Comparison of ENCODE assay signal across 16 cellular contexts in the genomic region with DNA sequence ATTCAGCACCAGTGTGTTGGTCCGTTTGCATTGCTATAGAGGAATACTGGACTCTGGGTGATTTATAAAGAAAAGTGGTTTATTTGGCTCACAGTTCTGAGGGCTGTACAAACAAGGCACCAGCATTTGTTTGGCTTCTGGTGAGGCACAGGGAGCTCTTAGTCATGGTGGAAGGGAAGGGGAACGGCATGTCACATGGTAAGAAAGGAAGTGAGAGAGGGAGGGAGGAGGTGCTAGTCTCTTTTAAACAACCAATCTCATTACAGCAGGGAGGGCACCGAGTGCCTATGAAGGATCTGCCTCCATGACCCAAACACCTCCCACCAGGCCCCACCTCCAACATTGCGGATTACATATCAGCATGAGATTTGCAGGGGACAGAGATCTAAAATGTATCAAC.
DNase-seq lines count a peak whose midpoint lies in the region; ATAC-seq and TF ChIP-seq lines count a peak whose summit lies in the region.
"Had no signal": no experiment of that assay in that cellular context is flagged by ENCODE, and none has a peak within 500 bp of the region (broad histone marks: within the 10 kb centered on the region; RNA-seq: fewer than 3 reads in every experiment).

No MANE protein-coding gene starts in this region.

- CTCF ChIA-PET in mammary epithelial cell (lab: Charles Lee; ENCODE audit: low non-redundant PET) = no interaction called here

- intact Hi-C loops in mammary epithelial cell (cut with micrococcal nuclease) = no loop called here

- no TSS peak for BruUV-seq in mammary epithelial cell (replicated peaks; lab: Mats Ljungman, UMichigan)

- H3K36me3 Mint-ChIP-seq in stimulated activated effector memory CD8-positive, alpha-beta T cell treated with anti-CD3 and anti-CD28 coated beads, Interleukin-12 subunit alpha, Interleukin-12 subunit beta, amount 100 ng/mL, for 72 hours = no peaks in the 10 kb centered on the region
- H3K36me3 Mint-ChIP-seq: type B pancreatic cell had no signal

- peak overlapping the region; percentile 94 for H3K27ac ChIP-seq in mammary epithelial cell (ENCODE audit: insufficient read depth, low read depth, low read length)
- H3K27ac ChIP-seq: colonic mucosa had no signal

- H3K27me3 ChIP-seq in mammary epithelial cell (ENCODE audit: insufficient read depth, low read length) = no peaks in the 10 kb centered on the region
- H3K27me3 ChIP-seq: colonic mucosa had no signal

- H3K4me2 ChIP-seq in mammary epithelial cell (ENCODE audit: insufficient read depth, low read depth, low read length) = no peak overlapping the region

- H3K4me1 Mint-ChIP-seq in stimulated activated effector memory CD8-positive, alpha-beta T cell treated with anti-CD3 and anti-CD28 coated beads, Interleukin-12 subunit alpha, Interleukin-12 subunit beta, amount 100 ng/mL, for 72 hours = peaks cover 24% of the 10 kb centered on the region

- no peak for TF ChIP-seq CTCF in mammary epithelial cell (conservative IDR thresholded peaks at IDR 0.05 in 1 of 2, IDR thresholded peaks at IDR 0.05 in 1 of 2; ENCODE audit: extremely low read depth in 1 of 2, insufficient read depth in 1 of 2, low read depth in 1 of 2, low read length in 2 of 2)

- H3K9me3 ChIP-seq in mammary epithelial cell (replicated peaks; ENCODE audit: insufficient read depth, low read length) = no peaks in the 10 kb centered on the region
- H3K9me3 ChIP-seq: colonic mucosa had no signal

- DNase-seq in NCI-H82 (lab: John Stamatoyannopoulos, UW) (peak; percentile 55), NCI-H82 treated with DMSO at 0.1 percent for 48 hours (lab: John Stamatoyannopoulos, UW; ENCODE audit: unreplicated experiment) (no peak), NCI-H146 (lab: John Stamatoyannopoulos, UW) (peak; percentile 91), mammary epithelial cell (peak; percentile 67), hepatic stellate cell (ENCODE audit: low spot score) (no peak)
- no peak for DNase-seq in stimulated activated effector memory CD8-positive, alpha-beta T cell treated with anti-CD3 and anti-CD28 coated beads, Interleukin-12 subunit alpha, Interleukin-12 subunit beta, amount 100 ng/mL, for 72 hours (ENCODE audit: low spot score in 2 of 2)
- no peak for DNase-seq in stimulated activated CD4-positive, alpha-beta T cell treated with anti-CD3 and anti-CD28 coated beads, Interleukin-4, amount 100 ng/mL, for 4 hours
- DNase-seq: activated CD4-positive, CD25-positive, alpha-beta regulatory T cell; activated effector memory CD4-positive, alpha-beta T cell treated with Interleukin-2 at 50 U/mL for 16 hours; colonic mucosa; glutamatergic neuron; NCI-H1092 had no signal

- H3K36me3 ChIP-seq in mammary epithelial cell (ENCODE audit: insufficient read depth, low read length) = no peaks in the 10 kb centered on the region
- H3K36me3 ChIP-seq: colonic mucosa had no signal

- peak; percentile 57 for ATAC-seq in stimulated activated effector memory CD8-positive, alpha-beta T cell treated with anti-CD3 and anti-CD28 coated beads, Interleukin-12 subunit alpha, Interleukin-12 subunit beta, amount 100 ng/mL, for 72 hours
- ATAC-seq in GM21360 (IDR thresholded peaks at IDR 0.05; ENCODE audit: unreplicated experiment) = no peak
- ATAC-seq: Panc1 had no signal

- peaks cover 65% of the 10 kb centered on the region for H3K4me1 ChIP-seq in mammary epithelial cell (ENCODE audit: insufficient read depth, low read length)
- H3K4me1 ChIP-seq: colonic mucosa had no signal

- H4K20me1 ChIP-seq in mammary epithelial cell (ENCODE audit: insufficient read depth, low read length) = no peaks in the 10 kb centered on the region

- no peak overlapping the region for H3K27ac Mint-ChIP-seq in stimulated activated effector memory CD8-positive, alpha-beta T cell treated with anti-CD3 and anti-CD28 coated beads, Interleukin-12 subunit alpha, Interleukin-12 subunit beta, amount 100 ng/mL, for 72 hours
- H3K27ac Mint-ChIP-seq: type B pancreatic cell had no signal

- dilution Hi-C loops in mammary epithelial cell (cut with HindIII; ENCODE audit: low sequenced_read_pairs) = no loop called here

- H3K79me2 ChIP-seq in mammary epithelial cell (ENCODE audit: insufficient read depth, low read length) = no peaks in the 10 kb centered on the region

- H3K9me3 Mint-ChIP-seq in stimulated activated effector memory CD8-positive, alpha-beta T cell treated with anti-CD3 and anti-CD28 coated beads, Interleukin-12 subunit alpha, Interleukin-12 subunit beta, amount 100 ng/mL, for 72 hours = peaks cover 2% of the 10 kb centered on the region

- H3K4me3 ChIP-seq in mammary epithelial cell (replicated peaks in 1 of 3; ENCODE audit: insufficient read depth in 1 of 3, low read depth in 2 of 3, low read length in 3 of 3) = no peak overlapping the region
- H3K4me3 ChIP-seq: colonic mucosa, lung had no signal

- H2AFZ ChIP-seq in mammary epithelial cell (ENCODE audit: low read depth, low read length) = peak overlapping the region; percentile 12

- in situ Hi-C loops in mammary epithelial cell (cut with MboI; ENCODE audit: low sequenced_read_pairs in 2 of 2) = no loop called here

- no peak overlapping the region for H3K4me3 Mint-ChIP-seq in stimulated activated effector memory CD8-positive, alpha-beta T cell treated with anti-CD3 and anti-CD28 coated beads, Interleukin-12 subunit alpha, Interleukin-12 subunit beta, amount 100 ng/mL, for 72 hours
- H3K4me3 Mint-ChIP-seq: type B pancreatic cell had no signal

- no peak overlapping the region for H3K9ac ChIP-seq in mammary epithelial cell (ENCODE audit: insufficient read depth, low read length)

- 60% methylated on average over 3 of the region's 4 CpGs for WGBS in mammary epithelial cell (ENCODE audit: low coverage, missing lambda C conversion rate)

Comparison
In these comparisons a context has a peak if more than half of its experiments do, and no peak if none do; other contexts are left out.
1. DNase-seq: peak in NCI-H82 (single experiment), NCI-H146 (single experiment) and mammary epithelial cell (single experiment); none in NCI-H82 treated with DMSO at 0.1 percent for 48 hours (single experiment), stimulated activated effector memory CD8-positive, alpha-beta T cell treated with anti-CD3 and anti-CD28 coated beads, Interleukin-12 subunit alpha, Interleukin-12 subunit beta, amount 100 ng/mL, for 72 hours (0 of 2), hepatic stellate cell (single experiment) and stimulated activated CD4-positive, alpha-beta T cell treated with anti-CD3 and anti-CD28 coated beads, Interleukin-4, amount 100 ng/mL, for 4 hours (0 of 2).